ENCODE assay signal across 2 cellular contexts in genomic region chr12:40693503-40693863, GRCh38.
TF ChIP-seq lines count a peak whose summit lies in the region.

No MANE protein-coding gene starts in this region.

TF ChIP-seq in HEK293, 187 proteins besides CTCF, POLR2A, EP300 and RAD21 (continued from another document):
- 0 out of 2 replicates have a peak, but pooled peaks have one; percentile 7 for TF ChIP-seq REST (tag by site-specific recombination; IDR thresholded peaks at IDR 0.05)
- peak; percentile 84 for TF ChIP-seq ZNF600 (tag by site-specific recombination; IDR thresholded peaks at IDR 0.05)
- peak; percentile 33; the same call in 1 of the 2 replicates for TF ChIP-seq ZNF76 (tag by site-specific recombination; IDR thresholded peaks at IDR 0.05; ENCODE audit: borderline replicate concordance, low read depth)
- TF ChIP-seq ZBTB17 (tag by site-specific recombination; IDR thresholded peaks at IDR 0.05) = peak; percentile 57; the same call in 1 of the 2 replicates
- TF ChIP-seq KLF9 (tag by site-specific recombination; IDR thresholded peaks at IDR 0.05; ENCODE audit: low read depth) = 0 out of 2 replicates have a peak, but pooled peaks have one; percentile 27
- no peak for TF ChIP-seq ZNF335 (tag by site-specific recombination; conservative IDR thresholded peaks at IDR 0.05)
- peak; percentile 71; the same call in 1 of the 2 replicates for TF ChIP-seq IKZF3 (tag by site-specific recombination; IDR thresholded peaks at IDR 0.05)
- peak; percentile 42; the same call in 1 of the 2 replicates for TF ChIP-seq PRDM1 (tag by site-specific recombination; IDR thresholded peaks at IDR 0.05)
TF ChIP-seq in HEK293: peak in this region for 10.

TF ChIP-seq in WTC11, 78 proteins besides CTCF, POLR2A, EP300 and RAD21 (continued from another document):
- TF ChIP-seq PRDM15 (CRISPR knock-in tag; IDR thresholded peaks at IDR 0.05) = no peak
- TF ChIP-seq TEAD4 (CRISPR knock-in tag; IDR thresholded peaks at IDR 0.05) = no peak
- TF ChIP-seq STAT6 (CRISPR knock-in tag; conservative IDR thresholded peaks at IDR 0.05; ENCODE audit: low read depth) = no peak
- no peak for TF ChIP-seq AR (CRISPR knock-in tag; IDR thresholded peaks at IDR 0.05)
- no peak for TF ChIP-seq TP53 (CRISPR knock-in tag; IDR thresholded peaks at IDR 0.05)
- no peak for TF ChIP-seq IRF1 (CRISPR knock-in tag; IDR thresholded peaks at IDR 0.05)
- no peak for TF ChIP-seq CREB1 (CRISPR knock-in tag; IDR thresholded peaks at IDR 0.05)
- no peak for TF ChIP-seq ZNF232 (CRISPR knock-in tag; IDR thresholded peaks at IDR 0.05)
- TF ChIP-seq SMAD4 (CRISPR knock-in tag; IDR thresholded peaks at IDR 0.05) = no peak
- no peak for TF ChIP-seq ZNF138 (CRISPR knock-in tag; conservative IDR thresholded peaks at IDR 0.05)
